8 cellular contexts compared by ENCODE assay signal in the genomic region with DNA sequence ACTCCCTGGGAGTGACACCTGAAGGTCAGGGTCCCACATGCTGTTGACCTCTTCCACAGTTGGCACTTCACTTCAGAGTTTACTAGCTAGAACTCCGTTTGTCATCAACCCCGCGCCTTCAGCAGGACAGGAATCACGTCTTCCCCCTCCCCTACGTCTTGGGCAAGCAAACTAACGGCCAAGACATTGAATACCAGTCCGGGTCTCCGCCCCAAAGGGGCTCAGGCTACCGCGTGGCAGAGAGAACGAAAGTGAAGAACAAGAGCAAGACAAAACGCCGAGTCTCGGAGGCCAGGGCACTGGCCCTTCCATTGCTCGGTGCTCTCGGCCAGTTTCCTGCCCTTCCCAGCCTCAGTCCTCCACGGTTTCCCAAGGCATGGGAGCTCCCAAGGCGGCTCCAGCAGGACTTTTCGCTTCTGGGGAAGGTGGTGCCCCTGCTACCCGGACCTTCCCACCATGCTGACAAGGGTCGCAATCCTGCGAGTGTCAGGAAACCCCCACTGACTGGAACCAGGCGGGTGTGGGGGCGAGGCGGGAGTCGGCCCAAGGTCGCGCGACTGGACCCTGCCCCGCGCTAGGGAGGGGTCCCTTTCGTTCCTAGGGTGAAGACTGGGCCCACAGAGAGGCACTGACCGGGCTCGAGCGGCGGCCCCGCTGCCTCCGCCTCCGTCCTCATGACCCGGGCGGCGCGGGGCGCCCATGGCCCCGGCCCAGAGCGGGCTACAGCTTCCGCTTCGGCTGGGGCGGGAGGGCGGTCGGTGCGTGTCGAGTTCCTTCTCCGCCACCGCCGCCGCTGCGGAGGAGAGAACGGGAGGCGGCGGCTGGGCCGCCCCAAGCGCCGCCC. TPM values are rescaled to one million over a fixed set of nuclear protein-coding genes. Genes with fewer than 3 reads are reported as not detected.
A peak's percentile ranks its signal among the peaks of the same experiment; 100 is the strongest.
DNase-seq lines count a peak whose midpoint lies in the region; ATAC-seq and TF ChIP-seq lines count a peak whose summit lies in the region.

Gene GUCD1, minus strand, starts transcription at position 823 of the 844 bp plus-strand sequence. Its CDS starts 147 bp downstream, at position 676.

- in situ Hi-C loops in GM18951 (cut with MboI; ENCODE audit: low sequenced_read_pairs, unreplicated experiment): no loop called here
- in situ Hi-C loops in KBM-7 (cut with MboI; ENCODE audit: low pct_unique_long_range_greater_than_20kb, low sequenced_read_pairs): no loop called here

- POLR2A ChIA-PET in activated CD8-positive, alpha-beta T cell treated with anti-CD3 and anti-CD28 coated beads, Interleukin-2, amount 10 ng/mL, durations not matched to agents 7 days and 5 days (lab: Charles Lee): interaction anchor here (0.5 to 1.2 kb wide), 5 partner anchors 10 to 40 kb away, joined by 3 to 10 read pairs (median 3); no protein-coding TSS in a partner anchor

- peaks cover 40% of the 10 kb centered on the region for H3K36me3 Mint-ChIP-seq in activated CD8-positive, alpha-beta T cell treated with anti-CD3 and anti-CD28 coated beads, Interleukin-2, amount 10 ng/mL, durations not matched to agents 7 days and 5 days (ENCODE audit: low read depth)

- CTCF ChIA-PET in activated CD8-positive, alpha-beta T cell treated with anti-CD3 and anti-CD28 coated beads, Interleukin-2, amount 10 ng/mL, durations not matched to agents 7 days and 5 days (lab: Charles Lee): interaction anchor here (1.0 kb wide), 1 partner anchor 27 kb away, joined by 4 read pairs; no protein-coding TSS in a partner anchor

- H3K9me3 Mint-ChIP-seq in activated CD8-positive, alpha-beta T cell treated with anti-CD3 and anti-CD28 coated beads, Interleukin-2, amount 10 ng/mL, durations not matched to agents 7 days and 5 days (ENCODE audit: insufficient read depth): no peaks in the 10 kb centered on the region

- H3K27ac Mint-ChIP-seq in activated CD8-positive, alpha-beta T cell treated with anti-CD3 and anti-CD28 coated beads, Interleukin-2, amount 10 ng/mL, durations not matched to agents 7 days and 5 days: peak within 1 kb of the TSS; percentile 97

- peak; percentile 55 for DNase-seq in KBM-7
- DNase-seq in activated CD8-positive, alpha-beta T cell treated with anti-CD3 and anti-CD28 coated beads, Interleukin-2, amount 10 ng/mL, durations not matched to agents 7 days and 5 days: peak; percentile 49
- peak; percentile 58 for DNase-seq in myocyte (ENCODE audit: low read depth)

- 0% methylated on average over 56 to 64 of the region's 64 CpGs for WGBS in esophagus, 2 donors

- H3K27me3 ChIP-seq in ACC112 (ENCODE audit: insufficient read depth, low read length) (no peaks in the 10 kb centered on the region), esophagus (ENCODE audit: control insufficient read depth in 1 of 2, insufficient read depth in 2 of 2, low read length in 2 of 2) (no peaks in the 10 kb centered on the region)

- peaks cover 8% of the 10 kb centered on the region; the same call in 1 of the 2 replicates for H3K36me3 ChIP-seq in ACC112 (ENCODE audit: insufficient read depth, low read length)
- H3K36me3 ChIP-seq in esophagus (ENCODE audit: control insufficient read depth in 2 of 2, insufficient read depth in 2 of 2, low read length in 1 of 2): peaks cover 6 to 15% of the 10 kb centered on the region in 2 donors

- H3K27me3 Mint-ChIP-seq in activated CD8-positive, alpha-beta T cell treated with anti-CD3 and anti-CD28 coated beads, Interleukin-2, amount 10 ng/mL, durations not matched to agents 7 days and 5 days (ENCODE audit: low read depth): no peaks in the 10 kb centered on the region

- H3K4me1 ChIP-seq in ACC112 (ENCODE audit: control insufficient read depth, insufficient read depth, low read length, unreplicated experiment): peaks cover 21% of the 10 kb centered on the region
- peaks cover 0 to 12% of the 10 kb centered on the region in 2 donors for H3K4me1 ChIP-seq in esophagus (ENCODE audit: control insufficient read depth in 2 of 2, insufficient read depth in 2 of 2, low read length in 1 of 2)

- no peak for ATAC-seq in activated CD8-positive, alpha-beta T cell treated with anti-CD3 and anti-CD28 coated beads, Interleukin-2, amount 10 ng/mL, durations not matched to agents 7 days and 5 days
- ATAC-seq in HG03280 (IDR thresholded peaks at IDR 0.05; ENCODE audit: unreplicated experiment): no peak

- H3K27ac ChIP-seq in ACC112 (ENCODE audit: low read depth, low read length) (peak within 1 kb of the TSS; percentile 91), esophagus (ENCODE audit: low read depth in 2 of 2, low read length in 1 of 2) (peak within 1 kb of the TSS; percentile 97 to 99), temporal lobe (ENCODE audit: low read depth, low read length) (peak within 1 kb of the TSS; percentile 94)

- H3K9me3 ChIP-seq in esophagus (ENCODE audit: control insufficient read depth in 2 of 2, insufficient read depth in 1 of 2, low read depth in 1 of 2, low read length in 1 of 2): no peaks in the 10 kb centered on the region

- peak within 1 kb of the TSS; percentile 89 for H2AFZ ChIP-seq in ACC112 (ENCODE audit: low read length, unreplicated experiment)

- peak within 1 kb of the TSS; percentile 99 for H3K4me3 Mint-ChIP-seq in activated CD8-positive, alpha-beta T cell treated with anti-CD3 and anti-CD28 coated beads, Interleukin-2, amount 10 ng/mL, durations not matched to agents 7 days and 5 days

- peaks cover 86% of the 10 kb centered on the region for H3K79me2 ChIP-seq in ACC112 (ENCODE audit: control insufficient read depth, insufficient read depth, low read length, unreplicated experiment)

- TF ChIP-seq POLR2A in GM18951 (IDR thresholded peaks at IDR 0.05; ENCODE audit: extremely low read depth, insufficient read depth, insufficient read length): peak; percentile 65

- H3K4me1 Mint-ChIP-seq in activated CD8-positive, alpha-beta T cell treated with anti-CD3 and anti-CD28 coated beads, Interleukin-2, amount 10 ng/mL, durations not matched to agents 7 days and 5 days (ENCODE audit: low read depth): peaks cover 52% of the 10 kb centered on the region

- H3K4me3 ChIP-seq in ACC112 (ENCODE audit: low read depth, low read length): peak within 1 kb of the TSS; percentile 96
- peak within 1 kb of the TSS; percentile 88 for H3K4me3 ChIP-seq in esophagus (ENCODE audit: low read depth in 1 of 2, low read length in 2 of 2)

RNA-seq across cellular contexts. Expression of gene GUCD1, which starts in this region (rescaled TPM):
- total RNA-seq in activated CD8-positive, alpha-beta T cell treated with anti-CD3 and anti-CD28 coated beads, Interleukin-2, amount 10 ng/mL, durations not matched to agents 7 days and 5 days: 100 to 1,000 TPM; 129 to 133 TPM
- 10 to 100 TPM; 50.4 to 62.9 TPM for polyA plus RNA-seq in esophagus
- 192 and 242 TPM in 2 replicates for total RNA-seq in myocyte
- 99.8 TPM for polyA plus RNA-seq in myocyte (2012)
- 18.7 TPM for total RNA-seq in temporal lobe
